Comparison of ENCODE assay signal across 27 cellular contexts in genomic region chr15:96553931-96554330, GRCh38.
A peak's percentile ranks its signal among the peaks of the same experiment; 100 is the strongest.
DNase-seq lines count a peak whose midpoint lies in the region; ATAC-seq and TF ChIP-seq lines count a peak whose summit lies in the region.
"Had no signal": no experiment of that assay in that cellular context is flagged by ENCODE, and none has a peak within 500 bp of the region (broad histone marks: within the 10 kb centered on the region; RNA-seq: fewer than 3 reads in every experiment).

No MANE protein-coding gene starts in this region.

- BruUV-seq in mammary epithelial cell (replicated peaks; lab: Mats Ljungman, UMichigan) = no TSS peak

- TF ChIP-seq CTCF in mammary epithelial cell (conservative IDR thresholded peaks at IDR 0.05 in 1 of 2, IDR thresholded peaks at IDR 0.05 in 1 of 2; ENCODE audit: extremely low read depth in 1 of 2, insufficient read depth in 1 of 2, low read depth in 1 of 2, low read length in 2 of 2) (no peak), adrenal gland (IDR thresholded peaks at IDR 0.05) (no peak), left lung (IDR thresholded peaks at IDR 0.05) (no peak)

- H2AFZ ChIP-seq in GM23248 = no peak overlapping the region
- H2AFZ ChIP-seq in mammary epithelial cell (ENCODE audit: low read depth, low read length) = no peak overlapping the region
- H2AFZ ChIP-seq: GM23338, PC-9 had no signal

- H3K4me2 ChIP-seq in GM23248 (ENCODE audit: unreplicated experiment) (peak overlapping the region; percentile 14), mammary epithelial cell (ENCODE audit: insufficient read depth, low read depth, low read length) (no peak overlapping the region)
- H3K4me2 ChIP-seq: A549, GM23338, PC-9 had no signal

- H3K79me2 ChIP-seq in GM23248 (ENCODE audit: insufficient read depth) = no peaks in the 10 kb centered on the region
- no peaks in the 10 kb centered on the region for H3K79me2 ChIP-seq in mammary epithelial cell (ENCODE audit: insufficient read depth, low read length)

- ATAC-seq in left lung = no peak
- ATAC-seq in GM21825 (IDR thresholded peaks at IDR 0.05; ENCODE audit: unreplicated experiment) = no peak
- ATAC-seq: GM23338 had no signal

- intact Hi-C loops in mammary epithelial cell (cut with micrococcal nuclease) = no loop called here
- intact Hi-C loops in adrenal gland (cut with DNase I) = loop anchor here in 1 of 2 donors (2.0 kb wide), 1 partner anchor 51 kb away; no protein-coding TSS in a partner anchor
- intact Hi-C loops in left lung (cut with DNase I) = no loop called here

- no peak for TF ChIP-seq POLR2A in adrenal gland (IDR thresholded peaks at IDR 0.05)

- H3K36me3 ChIP-seq in GM23248 (ENCODE audit: low read depth) (no peaks in the 10 kb centered on the region), mammary epithelial cell (ENCODE audit: insufficient read depth, low read length) (no peaks in the 10 kb centered on the region), adrenal gland (replicated peaks in 1 of 2) (no peaks in the 10 kb centered on the region), left lung (no peaks in the 10 kb centered on the region)

- in situ Hi-C loops in GM23248 (cut with MboI) (no loop called here), mammary epithelial cell (cut with MboI; ENCODE audit: low sequenced_read_pairs in 2 of 2) (no loop called here)

- peaks cover 8% of the 10 kb centered on the region; the same call in 1 of the 2 replicates for H3F3A ChIP-seq in GM23248 (ENCODE audit: insufficient read depth)

- H3K27ac ChIP-seq in GM23248 (peak overlapping the region; percentile 83), mammary epithelial cell (ENCODE audit: insufficient read depth, low read depth, low read length) (no peak overlapping the region), adrenal gland (no peak overlapping the region), left lung (no peak overlapping the region)
- H3K27ac ChIP-seq: A549, PC-9, RWPE1 had no signal

- no peaks in the 10 kb centered on the region for H3K9me2 ChIP-seq in GM23248 (ENCODE audit: insufficient read depth)

- H3K4me3 ChIP-seq in GM23248 = no peak overlapping the region
- no peak overlapping the region for H3K4me3 ChIP-seq in mammary epithelial cell (replicated peaks in 1 of 3; ENCODE audit: insufficient read depth in 1 of 3, low read depth in 2 of 3, low read length in 3 of 3)
- no peak overlapping the region for H3K4me3 ChIP-seq in adrenal gland
- no peak overlapping the region for H3K4me3 ChIP-seq in left lung
- H3K4me3 ChIP-seq: A549, GM23338, PC-9 had no signal

- no peaks in the 10 kb centered on the region for H3K27me3 ChIP-seq in GM23248 (replicated peaks; ENCODE audit: insufficient read depth)
- no peaks in the 10 kb centered on the region for H3K27me3 ChIP-seq in mammary epithelial cell (ENCODE audit: insufficient read depth, low read length)
- no peaks in the 10 kb centered on the region for H3K27me3 ChIP-seq in adrenal gland
- peaks cover 0 to 5% of the 10 kb centered on the region in 2 donors for H3K27me3 ChIP-seq in left lung

- WGBS in GM23248 (ENCODE audit: low coverage in 1 of 2, low lambda C conversion rate in 2 of 2, missing lambda C conversion rate in 2 of 2), 2 experiments = 58 to 61% methylated on average over 6 of the region's 6 CpGs
- WGBS in mammary epithelial cell (ENCODE audit: low coverage, missing lambda C conversion rate) = 66% methylated on average over 6 of the region's 6 CpGs
- WGBS in adrenal gland, 4 donors = 83 to 89% (median 86%) methylated on average over 6 of the region's 6 CpGs

- CTCF ChIA-PET in mammary epithelial cell (lab: Charles Lee; ENCODE audit: low non-redundant PET) = no interaction called here

- dilution Hi-C loops in mammary epithelial cell (cut with HindIII; ENCODE audit: low sequenced_read_pairs) = no loop called here

- DNase-seq in Daoy (ENCODE audit: low read depth) = peak; percentile 66
- peak; percentile 30 for DNase-seq in GM23248
- DNase-seq in NCI-H524 treated with DMSO at 0.1 percent for 48 hours (lab: John Stamatoyannopoulos, UW) = peak; percentile 48
- peak; percentile 8 for DNase-seq in mammary epithelial cell
- DNase-seq in cortex of kidney (lab: John Stamatoyannopoulos, UW) = no peak
- DNase-seq in adrenal gland = no peak
- no peak for DNase-seq in left lung
- DNase-seq: AML-193; C1 segment of cervical spinal cord; Caco-2; CD4-positive, alpha-beta memory T cell; H9; KG1; NCI-H1092 treated with DMSO at 0.1 percent for 48 hours; NCI-H1436; NCI-H187; NCI-H2171 treated with DMSO at 0.1 percent for 48 hours; NCI-H345; NCI-H510A treated with DMSO at 0.1 percent for 48 hours; NCI-H774; PC-9; SHP77 treated with DMSO at 0.1 percent for 48 hours; T-helper 1 cell had no signal

- H3K9ac ChIP-seq in GM23248 = no peak overlapping the region
- no peak overlapping the region for H3K9ac ChIP-seq in mammary epithelial cell (ENCODE audit: insufficient read depth, low read length)

- H3K9me3 ChIP-seq in GM23248 (ENCODE audit: low read depth) (no peaks in the 10 kb centered on the region), mammary epithelial cell (replicated peaks; ENCODE audit: insufficient read depth, low read length) (no peaks in the 10 kb centered on the region), adrenal gland (replicated peaks in 1 of 3) (no peaks in the 10 kb centered on the region), left lung (no peaks in the 10 kb centered on the region)
- H3K9me3 ChIP-seq: A549, Caco-2 had no signal

- H3K4me1 ChIP-seq in GM23248 (ENCODE audit: insufficient read depth) (peaks cover 23% of the 10 kb centered on the region), mammary epithelial cell (ENCODE audit: insufficient read depth, low read length) (no peaks in the 10 kb centered on the region), adrenal gland (replicated peaks in 1 of 2) (no peaks in the 10 kb centered on the region), left lung (no peaks in the 10 kb centered on the region)
- H3K4me1 ChIP-seq: A549, Caco-2 had no signal

- H4K20me1 ChIP-seq in GM23248 (ENCODE audit: insufficient read depth) (no peaks in the 10 kb centered on the region), mammary epithelial cell (ENCODE audit: insufficient read depth, low read length) (no peaks in the 10 kb centered on the region)

Comparison
In these comparisons a context has a peak if more than half of its experiments do, and no peak if none do; other contexts are left out.
1. DNase-seq: peak in Daoy (single experiment), GM23248 (single experiment), NCI-H524 treated with DMSO at 0.1 percent for 48 hours (single experiment) and mammary epithelial cell (single experiment); none in cortex of kidney (single experiment), adrenal gland (0 of 7) and left lung (0 of 2).